Comparison of ENCODE assay signal across 8 cellular contexts in the genomic region with DNA sequence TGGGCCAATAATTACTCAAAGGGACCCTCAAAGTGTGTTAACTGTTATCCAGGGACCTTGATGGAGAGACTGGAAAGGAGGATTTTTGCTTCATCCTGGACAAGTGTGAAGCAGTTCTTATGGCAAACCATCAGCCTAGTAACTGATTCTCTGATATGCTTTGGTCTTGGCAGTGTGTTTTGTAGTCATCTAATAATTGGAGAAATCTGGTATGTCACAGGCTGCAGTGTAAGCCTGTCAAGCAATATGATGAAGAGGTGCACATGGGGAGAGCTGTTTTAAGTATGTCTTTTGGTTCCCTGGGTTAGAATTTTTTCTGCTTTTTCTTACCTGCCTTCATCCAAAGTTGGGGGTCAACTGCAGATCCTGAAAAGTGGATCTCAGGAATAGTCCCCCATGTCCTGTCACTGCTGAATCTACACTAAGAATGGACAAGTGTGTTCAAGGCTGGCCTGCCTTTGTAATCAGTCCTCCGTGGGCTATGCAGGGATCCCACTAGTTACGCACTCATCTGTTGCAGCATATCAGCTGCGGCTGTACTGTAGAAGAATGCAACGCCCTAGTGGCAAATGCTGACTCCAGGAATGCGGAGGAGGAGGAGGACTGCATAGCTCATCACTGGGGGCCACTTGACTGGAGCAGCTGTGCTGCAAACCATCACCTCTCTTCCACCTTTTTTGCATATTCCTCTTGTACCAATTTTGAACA. TPM values are rescaled to one million over a fixed set of nuclear protein-coding genes. Genes with fewer than 3 reads are reported as not detected.
DNase-seq lines count a peak whose midpoint lies in the region; ATAC-seq and TF ChIP-seq lines count a peak whose summit lies in the region.

No MANE protein-coding gene starts in this region.

- ATAC-seq in Right ventricle myocardium superior (ENCODE audit: poor library complexity) (peak; percentile 26), HG02981 (IDR thresholded peaks at IDR 0.05; ENCODE audit: unreplicated experiment) (no peak), GM21717 (IDR thresholded peaks at IDR 0.05; ENCODE audit: unreplicated experiment) (no peak)

- no peaks in the 10 kb centered on the region for H3K36me3 ChIP-seq in BLaER1
- H3K36me3 ChIP-seq in KMS-11 (ENCODE audit: insufficient read depth), result no peaks in the 10 kb centered on the region

- H3K4me1 ChIP-seq in BLaER1 (peaks cover 79% of the 10 kb centered on the region), KMS-11 (ENCODE audit: low read depth, poor library complexity, severe bottlenecking) (peaks cover 62% of the 10 kb centered on the region)

- intact Hi-C loops in Right ventricle myocardium superior (cut with DNase I), result loop anchor here (5.0 kb wide), 1 partner anchor 97 kb away; a partner anchor contains a TSS

- H3K4me3 ChIP-seq in BLaER1, result peak overlapping the region; percentile 98
- no peak overlapping the region for H3K4me3 ChIP-seq in KMS-11 (IDR thresholded peaks at IDR 0.05; ENCODE audit: insufficient read depth, low read depth, low read length)

- H3K79me2 ChIP-seq in KMS-11 (ENCODE audit: insufficient read depth, low read depth), result peaks cover 49% of the 10 kb centered on the region

- H3K4me2 ChIP-seq in BLaER1 (peak overlapping the region; percentile 91), KMS-11 (peak overlapping the region; percentile 57)

- DNase-seq in activated naive CD4-positive, alpha-beta T cell treated with Interleukin-2 at 50 U/mL for 16 hours, result peak; percentile 42
- DNase-seq in Right ventricle myocardium superior (peak; percentile 51), retina (peak; percentile 49), NCI-H510A treated with DMSO at 0.1 percent for 48 hours (lab: John Stamatoyannopoulos, UW) (no peak)

- peak overlapping the region; percentile 94 for H3K9ac ChIP-seq in BLaER1
- no peak overlapping the region for H3K9ac ChIP-seq in KMS-11

- no peaks in the 10 kb centered on the region for H3K27me3 ChIP-seq in BLaER1
- no peaks in the 10 kb centered on the region for H3K27me3 ChIP-seq in KMS-11 (ENCODE audit: insufficient read depth, low read depth)

- H3K27ac ChIP-seq in BLaER1, result no peak overlapping the region
- no peak overlapping the region for H3K27ac ChIP-seq in KMS-11

- no peak for TF ChIP-seq CTCF in KMS-11 (conservative IDR thresholded peaks at IDR 0.05; ENCODE audit: low read depth, low read length)

- H4K20me1 ChIP-seq in BLaER1 (peaks cover 67% of the 10 kb centered on the region), KMS-11 (ENCODE audit: insufficient read depth) (no peaks in the 10 kb centered on the region)

- H2AFZ ChIP-seq in KMS-11 (ENCODE audit: low read depth), result no peak overlapping the region

- H3K9me3 ChIP-seq in BLaER1, result no peaks in the 10 kb centered on the region

RNA-seq across cellular contexts. Expression of a gene that starts 1.9 kb away (rescaled TPM):
- 203 TPM for total RNA-seq in Right ventricle myocardium superior

RNA-seq across cellular contexts. Expression of a gene that starts 49.8 kb away (rescaled TPM):
- total RNA-seq in Right ventricle myocardium superior, result 18.7 TPM
